ENCODE assay signal across 14 cellular contexts in the genomic region with DNA sequence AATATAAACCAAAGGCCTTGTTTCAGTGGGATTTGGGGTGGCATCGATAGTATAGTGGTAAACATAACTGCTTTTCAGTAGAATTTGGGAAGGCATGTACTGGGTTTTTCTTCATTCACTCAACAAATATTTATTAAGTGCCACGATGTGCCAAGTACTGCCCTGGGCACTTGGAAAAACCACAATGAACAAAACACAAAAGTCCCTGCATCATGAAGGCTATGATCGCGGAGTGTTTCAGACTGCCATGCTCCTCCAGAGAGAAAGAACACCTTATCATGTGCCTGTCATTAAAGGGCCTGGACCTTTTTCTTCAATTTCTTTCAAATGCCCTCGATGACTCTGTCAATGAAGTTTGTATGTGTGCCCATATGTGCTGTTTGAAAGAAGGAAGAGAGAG. TPM values are rescaled to one million over a fixed set of nuclear protein-coding genes. Genes with fewer than 3 reads are reported as not detected.
A peak's percentile ranks its signal among the peaks of the same experiment; 100 is the strongest.
DNase-seq lines count a peak whose midpoint lies in the region; ATAC-seq and TF ChIP-seq lines count a peak whose summit lies in the region.
"Had no signal": no experiment of that assay in that cellular context is flagged by ENCODE, and none has a peak within 500 bp of the region (broad histone marks: within the 10 kb centered on the region; RNA-seq: fewer than 3 reads in every experiment).

No MANE protein-coding gene starts in this region.

- peak overlapping the region; percentile 91 for H3K4me3 Mint-ChIP-seq in CD8-positive, alpha-beta T cell
- peak overlapping the region; percentile 93 for H3K4me3 Mint-ChIP-seq in activated naive CD8-positive, alpha-beta T cell treated with anti-CD3 and anti-CD28 coated beads, Interleukin-2, amount 10 ng/mL, durations not matched to agents 7 days and 5 days
- H3K4me3 Mint-ChIP-seq in nephron progenitor cell: no peak overlapping the region
- no peak overlapping the region for H3K4me3 Mint-ChIP-seq in H9

- no peak overlapping the region for H3K4ac ChIP-seq in H9 (ENCODE audit: low read depth, low read length)

- no peak overlapping the region for H3T11ph ChIP-seq in H9 (ENCODE audit: low read length)

- H2BK15ac ChIP-seq in H9 (ENCODE audit: low read depth, low read length): no peak overlapping the region

- no peaks in the 10 kb centered on the region for H3K36me3 ChIP-seq in CD8-positive, alpha-beta T cell (ENCODE audit: insufficient read depth, low read length)
- H3K36me3 ChIP-seq: gastroesophageal sphincter, MG63 had no signal

- intact Hi-C loops in CD8-positive, alpha-beta T cell (cut with DNase I, micrococcal nuclease): loop anchor here (1.0 to 10.0 kb wide), 7 partner anchors 8 to 227 kb away; partner anchors contain the start of genes MCM9 (in 2 of the 2) and CEP85L (in 1 of the 2)

- H2AK5ac ChIP-seq in H9 (ENCODE audit: insufficient read length, low read length): no peak overlapping the region

- no peaks in the 10 kb centered on the region for H3K23me2 ChIP-seq in H9 (ENCODE audit: insufficient read length, low read depth, low read length, poor library complexity, severe bottlenecking)

- H2AFZ ChIP-seq in H9 (ENCODE audit: low read length): no peak overlapping the region

- POLR2A ChIA-PET in CD8-positive, alpha-beta T cell (lab: Charles Lee): interaction anchor here (0.7 to 6.3 kb wide), 15 partner anchors 10 to 183 kb away, joined by 4 to 65 read pairs (median 7); partner anchors contain the start of genes ASF1A and CEP85L
- POLR2A ChIA-PET in activated naive CD8-positive, alpha-beta T cell treated with anti-CD3 and anti-CD28 coated beads, Interleukin-2, amount 10 ng/mL, durations not matched to agents 7 days and 5 days (lab: Charles Lee): interaction anchor here (1.0 to 3.8 kb wide), 9 partner anchors 8 to 603 kb away, joined by 3 to 30 read pairs (median 8); partner anchors contain the start of genes ASF1A and CEP85L

- no peak overlapping the region for H3K18ac ChIP-seq in H9 (ENCODE audit: insufficient read length, low read depth, low read length)

- H3K9me3 Mint-ChIP-seq in CD8-positive, alpha-beta T cell: peaks cover 2% of the 10 kb centered on the region
- H3K9me3 Mint-ChIP-seq in activated naive CD8-positive, alpha-beta T cell treated with anti-CD3 and anti-CD28 coated beads, Interleukin-2, amount 10 ng/mL, durations not matched to agents 7 days and 5 days: peaks cover 2% of the 10 kb centered on the region
- H3K9me3 Mint-ChIP-seq in nephron progenitor cell: no peaks in the 10 kb centered on the region
- no peaks in the 10 kb centered on the region for H3K9me3 Mint-ChIP-seq in H9

- DNase-seq in CD8-positive, alpha-beta T cell: no peak
- DNase-seq in NCI-H226: peak; percentile 22
- DNase-seq in activated naive CD8-positive, alpha-beta T cell treated with anti-CD3 and anti-CD28 coated beads, Interleukin-2, amount 10 ng/mL, durations not matched to agents 7 days and 5 days: no peak
- no peak for DNase-seq in nephron progenitor cell
- no peak for DNase-seq in NCI-H69 (lab: John Stamatoyannopoulos, UW)
- DNase-seq in DMS153 treated with DMSO at 0.1 percent for 48 hours (lab: John Stamatoyannopoulos, UW; ENCODE audit: unreplicated experiment): no peak
- DNase-seq in H9: no peak
- DNase-seq in DMS114 treated with DMSO at 0.1 percent for 48 hours (lab: John Stamatoyannopoulos, UW; ENCODE audit: unreplicated experiment): no peak
- DNase-seq: amniotic stem cell, left cardiac atrium, SHP77 had no signal

- no peaks in the 10 kb centered on the region for H3K27me3 Mint-ChIP-seq in CD8-positive, alpha-beta T cell (ENCODE audit: low read depth)
- H3K27me3 Mint-ChIP-seq in activated naive CD8-positive, alpha-beta T cell treated with anti-CD3 and anti-CD28 coated beads, Interleukin-2, amount 10 ng/mL, durations not matched to agents 7 days and 5 days: no peaks in the 10 kb centered on the region
- H3K27me3 Mint-ChIP-seq in nephron progenitor cell (ENCODE audit: low read depth, poor library complexity) (peaks cover 6% of the 10 kb centered on the region), H9 (ENCODE audit: low read depth) (no peaks in the 10 kb centered on the region)

- peaks cover 26% of the 10 kb centered on the region for H3K36me3 Mint-ChIP-seq in CD8-positive, alpha-beta T cell
- H3K36me3 Mint-ChIP-seq in activated naive CD8-positive, alpha-beta T cell treated with anti-CD3 and anti-CD28 coated beads, Interleukin-2, amount 10 ng/mL, durations not matched to agents 7 days and 5 days: peaks cover 17% of the 10 kb centered on the region
- H3K36me3 Mint-ChIP-seq in nephron progenitor cell (ENCODE audit: low read depth): no peaks in the 10 kb centered on the region
- H3K36me3 Mint-ChIP-seq in H9 (ENCODE audit: insufficient read depth in 1 of 3, low read depth in 3 of 3): no peaks in the 10 kb centered on the region
- H3K36me3 Mint-ChIP-seq: CD14-positive monocyte had no signal

- TF ChIP-seq CTCF in CD8-positive, alpha-beta T cell (IDR thresholded peaks at IDR 0.05): no peak
- TF ChIP-seq CTCF in nephron progenitor cell (IDR thresholded peaks at IDR 0.05) (no peak), H9 (conservative IDR thresholded peaks at IDR 0.05) (no peak)

- H4K5ac ChIP-seq in H9 (ENCODE audit: insufficient read length, low read depth, low read length): no peak overlapping the region

- H3K4me1 ChIP-seq in CD8-positive, alpha-beta T cell (ENCODE audit: insufficient read depth, low read length): peaks cover 57% of the 10 kb centered on the region
- H3K4me1 ChIP-seq in H9 (ENCODE audit: insufficient read depth, low read length): peaks cover 10% of the 10 kb centered on the region; the same call in 1 of the 2 replicates

- no peak overlapping the region for H3K4me2 ChIP-seq in H9 (ENCODE audit: insufficient read depth, insufficient read length, low read length)

- ATAC-seq in CD8-positive, alpha-beta T cell: no peak
- ATAC-seq in activated naive CD8-positive, alpha-beta T cell treated with anti-CD3 and anti-CD28 coated beads, Interleukin-2, amount 10 ng/mL, durations not matched to agents 7 days and 5 days (ENCODE audit: low read depth): no peak
- ATAC-seq: gastroesophageal sphincter had no signal

- no peak overlapping the region for H2BK12ac ChIP-seq in H9 (ENCODE audit: insufficient read length, low read depth, low read length)

- no peak overlapping the region for H2BK20ac ChIP-seq in H9 (ENCODE audit: low read depth, low read length, poor library complexity, severe bottlenecking)

- no peak overlapping the region for H3K56ac ChIP-seq in H9 (ENCODE audit: insufficient read length, low read depth, low read length)

- CTCF ChIA-PET in CD8-positive, alpha-beta T cell (lab: Charles Lee): interaction anchor here (0.6 to 4.4 kb wide), 11 partner anchors 8 to 146 kb away, joined by 3 to 17 read pairs (median 8); no protein-coding TSS in a partner anchor

- no peak overlapping the region for H3K9ac ChIP-seq in H9 (ENCODE audit: extremely low read depth, insufficient read length, low read length)

- H3K14ac ChIP-seq in H9 (ENCODE audit: insufficient read depth, low read length): no peak overlapping the region

- no peak overlapping the region for H2BK5ac ChIP-seq in H9 (ENCODE audit: insufficient read length, low read length)

- H3K9me3 ChIP-seq in CD8-positive, alpha-beta T cell (ENCODE audit: low read length): no peaks in the 10 kb centered on the region
- no peaks in the 10 kb centered on the region for H3K9me3 ChIP-seq in H9 (ENCODE audit: control insufficient read depth, low read depth, low read length)
- H3K9me3 ChIP-seq: gastroesophageal sphincter, MG63 had no signal

- no peak overlapping the region for H2BK120ac ChIP-seq in H9 (ENCODE audit: low read depth, low read length, poor library complexity, severe bottlenecking)

- peaks cover 63% of the 10 kb centered on the region for H3K4me1 Mint-ChIP-seq in CD8-positive, alpha-beta T cell (ENCODE audit: low read depth)
- peaks cover 55% of the 10 kb centered on the region for H3K4me1 Mint-ChIP-seq in activated naive CD8-positive, alpha-beta T cell treated with anti-CD3 and anti-CD28 coated beads, Interleukin-2, amount 10 ng/mL, durations not matched to agents 7 days and 5 days
- peaks cover 37% of the 10 kb centered on the region for H3K4me1 Mint-ChIP-seq in nephron progenitor cell
- H3K4me1 Mint-ChIP-seq in H9: peaks cover 31 to 33% of the 10 kb centered on the region in 2 experiments

- H4K8ac ChIP-seq in H9 (replicated peaks; ENCODE audit: insufficient read length, low read depth, low read length): no peak overlapping the region

- H3K27me3 ChIP-seq in CD8-positive, alpha-beta T cell (ENCODE audit: insufficient read depth, low read length): no peaks in the 10 kb centered on the region
- H3K27me3 ChIP-seq in H9 (ENCODE audit: insufficient read depth, low read length): no peaks in the 10 kb centered on the region
- H3K27me3 ChIP-seq: gastroesophageal sphincter, MG63 had no signal

- H3K79me2 ChIP-seq in H9 (ENCODE audit: insufficient read depth, low read length): no peaks in the 10 kb centered on the region

- peak overlapping the region; percentile 93 for H3K27ac Mint-ChIP-seq in CD8-positive, alpha-beta T cell
- H3K27ac Mint-ChIP-seq in activated naive CD8-positive, alpha-beta T cell treated with anti-CD3 and anti-CD28 coated beads, Interleukin-2, amount 10 ng/mL, durations not matched to agents 7 days and 5 days: peak overlapping the region; percentile 90
- H3K27ac Mint-ChIP-seq in nephron progenitor cell (peak overlapping the region; percentile 9), H9 (no peak overlapping the region)

- H3K79me1 ChIP-seq in H9 (ENCODE audit: insufficient read depth, low read depth, low read length, poor library complexity, severe bottlenecking): no peaks in the 10 kb centered on the region

- H4K91ac ChIP-seq in H9 (ENCODE audit: insufficient read length, low read depth, low read length): no peak overlapping the region

- no peak overlapping the region for H3K23ac ChIP-seq in H9 (ENCODE audit: insufficient read length, low read depth, low read length)

- peak overlapping the region; percentile 85 for H3K4me3 ChIP-seq in CD8-positive, alpha-beta T cell (ENCODE audit: low read depth, low read length)
- H3K4me3 ChIP-seq: gastroesophageal sphincter, MG63 had no signal

- peak overlapping the region; percentile 89 for H3K27ac ChIP-seq in CD8-positive, alpha-beta T cell (ENCODE audit: low read depth, low read length)
- H3K27ac ChIP-seq in H9 (ENCODE audit: insufficient read length, low read depth, low read length): no peak overlapping the region
- H3K27ac ChIP-seq: gastroesophageal sphincter had no signal

- no peaks in the 10 kb centered on the region for H4K20me1 ChIP-seq in H9 (ENCODE audit: control insufficient read depth, insufficient read depth, insufficient read length)

- WGBS in H9 (ENCODE audit: extremely low coverage, insufficient read length, low lambda C conversion rate): no CpG with 5 or more reads among the region's 5 CpGs

RNA-seq across cellular contexts. Expression of gene CEP85L, which starts 59.2 kb away (rescaled TPM):
- total RNA-seq in CD8-positive, alpha-beta T cell: 10 to 100 TPM; 86.2 to 89.0 TPM
- 10 to 100 TPM; 48.9 to 53.1 TPM for total RNA-seq in activated naive CD8-positive, alpha-beta T cell treated with anti-CD3 and anti-CD28 coated beads, Interleukin-2, amount 10 ng/mL, durations not matched to agents 7 days and 5 days
- 3.8 TPM in 2 replicates for total RNA-seq in H9 (2021)

Comparison
In these comparisons a context has a peak if more than half of its experiments do, and no peak if none do; other contexts are left out.
1. H3K27ac Mint-ChIP-seq: peak in CD8-positive, alpha-beta T cell (single experiment), activated naive CD8-positive, alpha-beta T cell treated with anti-CD3 and anti-CD28 coated beads, Interleukin-2, amount 10 ng/mL, durations not matched to agents 7 days and 5 days (single experiment) and nephron progenitor cell (single experiment); none in H9 (0 of 3).
2. H3K4me3 Mint-ChIP-seq: peak in CD8-positive, alpha-beta T cell (single experiment) and activated naive CD8-positive, alpha-beta T cell treated with anti-CD3 and anti-CD28 coated beads, Interleukin-2, amount 10 ng/mL, durations not matched to agents 7 days and 5 days (single experiment); none in nephron progenitor cell (single experiment) and H9 (0 of 2).
3. RNA of gene CEP85L, which starts 59.2 kb away (total RNA-seq): 86.2 to 89.0 TPM in CD8-positive, alpha-beta T cell and 48.9 to 53.1 TPM in activated naive CD8-positive, alpha-beta T cell treated with anti-CD3 and anti-CD28 coated beads, Interleukin-2, amount 10 ng/mL, durations not matched to agents 7 days and 5 days; 3.8 TPM in H9; every median in the first group is over 10 times any median in the second.